In genomic region chr5:162154242-162154641, GRCh38 we compare ENCODE assay signal across 26 cellular contexts.
"Had no signal": no experiment of that assay in that cellular context is flagged by ENCODE, and none has a peak within 500 bp of the region (broad histone marks: within the 10 kb centered on the region; RNA-seq: fewer than 3 reads in every experiment).

No MANE protein-coding gene starts in this region.

- H3K36me3 ChIP-seq: colonic mucosa, esophagus muscularis mucosa, esophagus squamous epithelium, gastrocnemius medialis, gastroesophageal sphincter, heart left ventricle, heart right ventricle had no signal

- H3K4me3 ChIP-seq: colonic mucosa, coronary artery, dorsolateral prefrontal cortex, esophagus muscularis mucosa, esophagus squamous epithelium, gastrocnemius medialis, gastroesophageal sphincter, heart left ventricle, heart right ventricle, hepatocyte had no signal

- H3K27me3 ChIP-seq: colonic mucosa, dorsolateral prefrontal cortex, esophagus muscularis mucosa, esophagus squamous epithelium, foreskin keratinocyte, gastrocnemius medialis, gastroesophageal sphincter, heart left ventricle, heart right ventricle, hepatocyte had no signal

- H3K27ac ChIP-seq: colonic mucosa, coronary artery, dorsolateral prefrontal cortex, epithelial cell of prostate, esophagus muscularis mucosa, esophagus squamous epithelium, foreskin keratinocyte, gastrocnemius medialis, gastroesophageal sphincter, heart left ventricle, heart right ventricle, hepatocyte had no signal

- ATAC-seq: effector memory CD8-positive, alpha-beta T cell; esophagus mucosa; foreskin keratinocyte; gastrocnemius medialis; gastroesophageal sphincter; heart left ventricle; heart right ventricle had no signal

- H3K4me1 ChIP-seq: colonic mucosa, esophagus muscularis mucosa, esophagus squamous epithelium, foreskin keratinocyte, gastrocnemius medialis, gastroesophageal sphincter, heart left ventricle, heart right ventricle had no signal

- DNase-seq: colonic mucosa; cortex of kidney; dermis blood vessel endothelial cell; dorsolateral prefrontal cortex; effector CD4-positive, alpha-beta T cell; effector CD8-positive, alpha-beta T cell; effector memory CD4-positive, alpha-beta T cell; effector memory CD8-positive, alpha-beta T cell; endodermal cell; erythroblast; esophagus squamous epithelium; foreskin fibroblast; foreskin keratinocyte; foreskin melanocyte; gastrocnemius medialis; glutamatergic neuron; head of caudate nucleus; heart left ventricle; heart right ventricle had no signal

- H2AFZ ChIP-seq: hepatocyte had no signal

- H3K4me2 ChIP-seq: hepatocyte had no signal

- H3K9me3 ChIP-seq: colonic mucosa, esophagus muscularis mucosa, esophagus squamous epithelium, gastrocnemius medialis, gastroesophageal sphincter, heart left ventricle, heart right ventricle had no signal

- H3K4me3 Mint-ChIP-seq: dendritic cell treated with granulocyte-macrophage colony-stimulating factor and Interleukin-4, amounts not matched to agents 40 ng/mL and 50 ng/mL, for 4 days; effector memory CD8-positive, alpha-beta T cell; endodermal cell had no signal

- H3K27ac Mint-ChIP-seq: dendritic cell treated with granulocyte-macrophage colony-stimulating factor and Interleukin-4, amounts not matched to agents 40 ng/mL and 50 ng/mL, for 4 days; effector memory CD8-positive, alpha-beta T cell; endodermal cell had no signal

- H3K27me3 Mint-ChIP-seq: dendritic cell treated with granulocyte-macrophage colony-stimulating factor and Interleukin-4, amounts not matched to agents 40 ng/mL and 50 ng/mL, for 4 days; effector memory CD8-positive, alpha-beta T cell had no signal

- H3K9me3 Mint-ChIP-seq: endodermal cell had no signal

- H3K79me2 ChIP-seq: hepatocyte had no signal
